Comparison of ENCODE assay signal across 11 cellular contexts in genomic region chr6:113631616-113632015, GRCh38.
DNase-seq lines count a peak whose midpoint lies in the region; ATAC-seq and TF ChIP-seq lines count a peak whose summit lies in the region.
"Had no signal": no experiment of that assay in that cellular context is flagged by ENCODE, and none has a peak within 500 bp of the region (broad histone marks: within the 10 kb centered on the region; RNA-seq: fewer than 3 reads in every experiment).

No MANE protein-coding gene starts in this region.

- intact Hi-C loops in prostate gland (cut with DNase I), result no loop called here

- H3K27ac ChIP-seq in CD4-positive, CD25-positive, alpha-beta regulatory T cell (ENCODE audit: insufficient read depth, low read length, poor library complexity, severe bottlenecking), result no peak overlapping the region
- H3K27ac ChIP-seq in OCI-LY1 (ENCODE audit: low read depth, low read length, poor library complexity, severe bottlenecking), result peak overlapping the region; percentile 97
- H3K27ac ChIP-seq in prostate gland, result peak overlapping the region; percentile 34 to 65

- DNase-seq in CD4-positive, CD25-positive, alpha-beta regulatory T cell, result no peak
- DNase-seq in prostate gland (ENCODE audit: low spot score) (no peak), NCI-H748 treated with DMSO at 0.1 percent for 48 hours (lab: John Stamatoyannopoulos, UW) (no peak), NOMO-1 (lab: John Stamatoyannopoulos, UW; ENCODE audit: unreplicated experiment in 2 of 2) (no peak), AG08395 (ENCODE audit: low spot score) (no peak)
- DNase-seq: NCI-H1105 treated with DMSO at 0.1 percent for 48 hours had no signal

- no peak for TF ChIP-seq POLR2A in prostate gland (IDR thresholded peaks at IDR 0.05)

- no peaks in the 10 kb centered on the region for H4K20me1 ChIP-seq in OCI-LY1 (ENCODE audit: insufficient read depth, low read length)

- H3K4me2 ChIP-seq in OCI-LY1 (ENCODE audit: low read length), result peak overlapping the region; percentile 69

- no peaks in the 10 kb centered on the region for H3K27me3 ChIP-seq in CD4-positive, CD25-positive, alpha-beta regulatory T cell (ENCODE audit: control insufficient read depth, insufficient read depth, low read length)
- H3K27me3 ChIP-seq in OCI-LY1 (ENCODE audit: insufficient read depth, low read length) (no peaks in the 10 kb centered on the region), endocrine pancreas (ENCODE audit: control insufficient read depth, insufficient read depth, low read length) (no peaks in the 10 kb centered on the region), prostate gland (replicated peaks; ENCODE audit: insufficient read depth) (no peaks in the 10 kb centered on the region)

- no peak for ATAC-seq in CD4-positive, CD25-positive, alpha-beta regulatory T cell (ENCODE audit: low read depth in 2 of 2)
- ATAC-seq in GM21737 (IDR thresholded peaks at IDR 0.05; ENCODE audit: unreplicated experiment), result no peak
- ATAC-seq: WTC11 had no signal

- H3K4me1 ChIP-seq in CD4-positive, CD25-positive, alpha-beta regulatory T cell (ENCODE audit: control insufficient read depth, insufficient read depth, low read length, poor library complexity, severe bottlenecking), result peaks cover 19% of the 10 kb centered on the region
- peaks cover 85% of the 10 kb centered on the region for H3K4me1 ChIP-seq in OCI-LY1 (ENCODE audit: insufficient read depth, low read length, severe bottlenecking)
- peaks cover 5% of the 10 kb centered on the region for H3K4me1 ChIP-seq in endocrine pancreas (ENCODE audit: control insufficient read depth, insufficient read depth, low read length)
- H3K4me1 ChIP-seq in prostate gland (replicated peaks), result no peaks in the 10 kb centered on the region

- H3K27me3 Mint-ChIP-seq in CD4-positive, CD25-positive, alpha-beta regulatory T cell, result no peaks in the 10 kb centered on the region
- H3K27me3 Mint-ChIP-seq: activated naive CD8-positive, alpha-beta T cell had no signal

- H3K9me2 ChIP-seq in OCI-LY1 (ENCODE audit: low read depth, low read length), result no peaks in the 10 kb centered on the region

- H2AFZ ChIP-seq in OCI-LY1 (ENCODE audit: low read length), result no peak overlapping the region

- H3K36me3 ChIP-seq in CD4-positive, CD25-positive, alpha-beta regulatory T cell (ENCODE audit: control insufficient read depth, insufficient read depth, low read length), result no peaks in the 10 kb centered on the region
- H3K36me3 ChIP-seq in OCI-LY1 (ENCODE audit: insufficient read depth, low read length), result no peaks in the 10 kb centered on the region
- H3K36me3 ChIP-seq in endocrine pancreas (ENCODE audit: control insufficient read depth, insufficient read depth, low read length), result no peaks in the 10 kb centered on the region
- H3K36me3 ChIP-seq in prostate gland, result no peaks in the 10 kb centered on the region

- H3K4me3 Mint-ChIP-seq in CD4-positive, CD25-positive, alpha-beta regulatory T cell, result peak overlapping the region in 2 of 4 donors; percentile 63 to 74
- H3K4me3 Mint-ChIP-seq: activated naive CD8-positive, alpha-beta T cell; WTC11 had no signal

- H3K79me2 ChIP-seq in OCI-LY1 (ENCODE audit: insufficient read depth, low read length), result no peaks in the 10 kb centered on the region

- TF ChIP-seq CTCF in OCI-LY1 (IDR thresholded peaks at IDR 0.05; ENCODE audit: low read length) (no peak), prostate gland (IDR thresholded peaks at IDR 0.05) (no peak)

- H3K9ac ChIP-seq in OCI-LY1 (ENCODE audit: low read length), result peak overlapping the region; percentile 11; the same call in 1 of the 2 replicates
- no peak overlapping the region for H3K9ac ChIP-seq in endocrine pancreas (ENCODE audit: control insufficient read depth, insufficient read depth, low read length)

- peak overlapping the region; percentile 64 for H3K4me3 ChIP-seq in CD4-positive, CD25-positive, alpha-beta regulatory T cell (ENCODE audit: low read depth, low read length)
- H3K4me3 ChIP-seq in OCI-LY1 (ENCODE audit: low read depth, low read length, poor library complexity, severe bottlenecking) (peak overlapping the region; percentile 48), endocrine pancreas (ENCODE audit: control insufficient read depth, insufficient read depth, low read length) (peak overlapping the region; percentile 65), prostate gland (no peak overlapping the region)

- H3K9me3 Mint-ChIP-seq in CD4-positive, CD25-positive, alpha-beta regulatory T cell, result peaks cover 0 to 3% (median 0%) of the 10 kb centered on the region in 7 donors
- H3K9me3 Mint-ChIP-seq: WTC11 had no signal

- H3K36me3 Mint-ChIP-seq in CD4-positive, CD25-positive, alpha-beta regulatory T cell, result no peaks in the 10 kb centered on the region
- H3K36me3 Mint-ChIP-seq: activated naive CD8-positive, alpha-beta T cell; WTC11 had no signal

- WGBS in prostate gland, result 90% methylated on average over 2 of the region's 2 CpGs

- H3K27ac Mint-ChIP-seq in CD4-positive, CD25-positive, alpha-beta regulatory T cell, result peak overlapping the region in 2 of 3 donors; percentile 84 to 93

- no peaks in the 10 kb centered on the region for H3K9me3 ChIP-seq in CD4-positive, CD25-positive, alpha-beta regulatory T cell (ENCODE audit: control insufficient read depth in 2 of 2, low read length in 2 of 2)
- H3K9me3 ChIP-seq in OCI-LY1 (ENCODE audit: low read length) (no peaks in the 10 kb centered on the region), endocrine pancreas (ENCODE audit: control insufficient read depth, low read length) (no peaks in the 10 kb centered on the region), prostate gland (no peaks in the 10 kb centered on the region)

- H3K4me1 Mint-ChIP-seq in CD4-positive, CD25-positive, alpha-beta regulatory T cell, result peaks cover 8 to 28% (median 20%) of the 10 kb centered on the region in 4 donors

- H3F3A ChIP-seq in OCI-LY1 (ENCODE audit: insufficient read depth, low read length), result no peaks in the 10 kb centered on the region

Comparison
In these comparisons a context has a peak if more than half of its experiments do, and no peak if none do; other contexts are left out.
1. H3K4me3 ChIP-seq: peak in CD4-positive, CD25-positive, alpha-beta regulatory T cell (single experiment), OCI-LY1 (single experiment) and endocrine pancreas (single experiment); none in prostate gland (0 of 2).